28 cellular contexts compared by ENCODE assay signal in the genomic region with DNA sequence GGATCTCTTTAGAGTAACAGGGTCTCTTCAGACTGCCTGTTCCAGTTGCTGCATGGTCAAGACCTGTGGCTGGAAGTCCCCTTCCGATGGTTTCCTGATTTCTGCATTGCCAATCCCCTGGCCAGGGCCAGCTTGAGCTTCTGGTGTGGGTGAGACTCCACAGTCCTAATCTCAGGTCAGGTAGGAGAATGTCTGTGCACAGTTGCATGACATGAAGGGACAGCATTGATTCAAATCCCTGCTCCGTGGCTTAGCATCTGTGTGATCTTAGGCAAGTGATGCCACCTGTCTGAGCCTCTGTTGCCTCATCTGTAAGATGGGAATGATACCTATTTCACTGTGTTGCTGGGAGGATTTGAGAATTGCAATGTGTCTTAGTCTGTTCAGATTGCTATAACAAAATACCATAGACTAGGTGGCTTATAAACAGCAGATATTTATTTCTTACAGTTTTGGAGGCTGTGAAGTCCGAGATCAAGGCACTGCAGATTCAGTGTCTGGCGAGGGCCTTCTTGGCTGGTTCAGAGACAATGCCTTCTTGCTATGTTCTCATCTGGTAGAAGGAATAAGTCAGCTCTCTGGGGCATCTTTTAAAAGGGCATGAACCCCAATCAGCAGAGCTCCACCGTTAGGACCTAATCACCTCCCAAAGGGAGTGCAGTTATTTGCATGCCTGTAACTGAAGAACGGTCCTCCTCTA.
"Had no signal": no experiment of that assay in that cellular context is flagged by ENCODE, and none has a peak within 500 bp of the region (broad histone marks: within the 10 kb centered on the region; RNA-seq: fewer than 3 reads in every experiment).

No MANE protein-coding gene starts in this region.

- FAIRE-seq: astrocyte had no signal

- H3K27me3 ChIP-seq: adrenal gland, body of pancreas, breast epithelium had no signal

- H3K27ac ChIP-seq: adrenal gland, body of pancreas, breast epithelium, WERI-Rb-1 had no signal

- DNase-seq: activated CD4-positive, alpha-beta memory T cell treated with anti-CD3 and anti-CD28 coated beads for 36 hours; activated CD4-positive, alpha-beta T cell treated with anti-CD3 and anti-CD28 coated beads, Interleukin-2, amount 10 ng/mL, durations not matched to agents 7 days and 5 days; activated CD8-positive, alpha-beta memory T cell treated with anti-CD3 and anti-CD28 coated beads, Interleukin-2, amount 50 U/mL, for 4 hours; activated gamma-delta T cell treated with Interleukin-2 at 50 U/mL for 16 hours; activated naive CD4-positive, alpha-beta T cell treated with anti-CD3 and anti-CD28 coated beads for 36 hours; activated T-cell treated with anti-CD3 and anti-CD28 coated beads for 4 hours; activated T-cell treated with anti-CD3 and anti-CD28 coated beads, Interleukin-2, amount 50 U/mL, for 4 hours; adrenal gland; body of pancreas; Kasumi-1; KBM-7; MG63; MV-4-11; NCI-H1092; NCI-H1417 treated with DMSO at 0.1 percent for 48 hours; NCI-H1694; NCI-H1930; NCI-H2081 treated with DMSO at 0.1 percent for 48 hours; NCI-H226; NCI-H524 treated with DMSO at 0.1 percent for 48 hours; NCI-H748 treated with DMSO at 0.1 percent for 48 hours; NK-92 treated with Interleukin-12 subunit alpha and Interleukin-12 subunit beta, amount 100 ng/mL, for 24 hours; OCI-M1; Right ventricle myocardium superior; T1000; WERI-Rb-1 had no signal

- H3K36me3 ChIP-seq: adrenal gland, breast epithelium, MG63, WERI-Rb-1 had no signal

- H3K4me3 ChIP-seq: adrenal gland, body of pancreas, breast epithelium, MG63 had no signal

- H3K9me3 ChIP-seq: adrenal gland, body of pancreas, breast epithelium, MG63 had no signal

- H3K4me1 ChIP-seq: adrenal gland, body of pancreas, breast epithelium had no signal
